ENCODE assay signal across 10 cellular contexts in the genomic region with DNA sequence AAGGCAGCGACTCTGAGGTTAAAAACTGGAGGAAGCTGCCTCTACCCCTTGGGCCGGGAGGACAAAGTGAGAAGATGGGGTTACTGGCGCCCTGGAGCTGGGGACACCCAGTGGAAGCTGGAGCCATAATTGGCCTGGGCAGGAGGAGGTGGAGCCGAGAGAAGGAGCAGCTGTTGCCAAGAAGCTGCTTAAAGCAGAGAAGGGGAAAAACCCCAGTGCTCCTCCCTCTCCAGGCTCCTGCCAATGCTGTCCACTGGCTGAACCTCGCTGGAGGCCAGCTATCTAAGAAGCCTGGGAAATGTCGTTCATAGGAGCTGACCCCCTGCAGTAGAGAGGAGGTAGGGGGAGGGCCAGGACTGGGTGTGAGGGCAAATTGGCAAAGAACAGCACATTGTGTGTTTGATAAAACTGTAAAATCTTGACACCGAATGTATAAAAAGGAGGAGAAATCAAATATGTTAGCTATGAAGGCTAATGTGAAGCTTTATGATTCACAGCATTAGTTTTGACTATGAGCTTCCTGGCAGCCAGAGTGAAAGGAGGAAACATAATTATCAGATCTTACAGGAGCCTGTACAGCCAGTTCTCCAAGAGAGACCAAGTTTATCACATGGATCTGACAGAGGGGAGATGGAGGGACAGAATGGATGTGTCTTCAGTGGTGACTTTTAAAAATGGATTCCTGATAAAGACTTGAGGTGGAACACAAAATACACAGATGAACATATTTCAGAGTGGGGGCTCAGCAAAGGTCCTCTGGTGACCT. TPM values are rescaled to one million over a fixed set of nuclear protein-coding genes. Genes with fewer than 3 reads are reported as not detected.
DNase-seq lines count a peak whose midpoint lies in the region; ATAC-seq, FAIRE-seq and TF ChIP-seq lines count a peak whose summit lies in the region.
"Had no signal": no experiment of that assay in that cellular context is flagged by ENCODE, and none has a peak within 500 bp of the region (broad histone marks: within the 10 kb centered on the region; RNA-seq: fewer than 3 reads in every experiment).

No MANE protein-coding gene starts in this region.

- H3K4me1 ChIP-seq in stomach (peaks cover 0 to 11% (median 4%) of the 10 kb centered on the region in 4 donors), kidney (ENCODE audit: control insufficient read depth in 1 of 2, insufficient read depth in 1 of 2, low read depth in 1 of 2, low read length in 2 of 2) (no peaks in the 10 kb centered on the region)

- peak; percentile 6 for DNase-seq in DMS53 (lab: John Stamatoyannopoulos, UW)
- no peak for DNase-seq in DMS53 treated with DMSO at 0.1 percent for 48 hours (lab: John Stamatoyannopoulos, UW; ENCODE audit: unreplicated experiment)
- peak; percentile 51 for DNase-seq in glomerular visceral epithelial cell (ENCODE audit: extremely low spot score)
- peak; percentile 71 for DNase-seq in stomach
- no peak for DNase-seq in GM13977 (ENCODE audit: low spot score)
- DNase-seq in kidney, result no peak
- DNase-seq: T-helper 9 cell had no signal

- peaks cover 0 to 27% (median 9%) of the 10 kb centered on the region in 3 donors for H3K27me3 ChIP-seq in stomach

- H3K27ac ChIP-seq in stomach, result no peak overlapping the region
- no peak overlapping the region for H3K27ac ChIP-seq in kidney (ENCODE audit: low read depth in 2 of 2, low read length in 2 of 2)

- FAIRE-seq in kidney (lab: Jason Lieb, UNC), result no peak
- FAIRE-seq: A204.1 had no signal

- no peak for TF ChIP-seq POLR2A in stomach (IDR thresholded peaks at IDR 0.05)

- intact Hi-C loops in stomach (cut with DNase I; ENCODE audit: low total_unique reads) (no loop called here), kidney (cut with DNase I) (no loop called here)

- in situ Hi-C loops in GM13977 (cut with MboI; ENCODE audit: low pct_unique_long_range_greater_than_20kb, low sequenced_read_pairs, unreplicated experiment), result no loop called here

- H3K36me3 ChIP-seq in stomach (peaks cover 0 to 4% (median 0%) of the 10 kb centered on the region in 4 donors), kidney (ENCODE audit: control insufficient read depth in 1 of 2, insufficient read depth in 2 of 2, low read length in 2 of 2) (no peaks in the 10 kb centered on the region)

- WGBS in stomach, 5 donors, result 17 to 27% (median 24%) methylated on average over 7 of the region's 7 CpGs

- ATAC-seq in SK-N-SH treated with all-trans-retinoic acid at 6 μM for 48 hours, result peak; percentile 99
- no peak for ATAC-seq in HG03457 (IDR thresholded peaks at IDR 0.05; ENCODE audit: unreplicated experiment)

- H3K4me3 ChIP-seq in stomach (no peak overlapping the region), kidney (ENCODE audit: low read length in 2 of 2) (no peak overlapping the region)

- H3K9me3 ChIP-seq in stomach, result no peaks in the 10 kb centered on the region
- H3K9me3 ChIP-seq in kidney (ENCODE audit: control insufficient read depth in 1 of 2, low read length in 2 of 2), result no peaks in the 10 kb centered on the region

- TF ChIP-seq CTCF in stomach (IDR thresholded peaks at IDR 0.05) (no peak), GM13977 (IDR thresholded peaks at IDR 0.05; ENCODE audit: extremely low read depth, insufficient read depth, missing control alignments) (no peak), kidney (IDR thresholded peaks at IDR 0.05; ENCODE audit: borderline replicate concordance, extremely low read depth, insufficient read depth) (no peak)

- no peak overlapping the region for H3K9ac ChIP-seq in kidney (ENCODE audit: low read length in 2 of 2)

- no peak for TF ChIP-seq EP300 in stomach (IDR thresholded peaks at IDR 0.05)

TF ChIP-seq in SK-N-SH treated with all-trans-retinoic acid at 6 μM for 48 hours, 23 proteins besides CTCF, POLR2A, EP300 and RAD21:
- TF ChIP-seq BACH2 (CRISPR knock-in tag; IDR thresholded peaks at IDR 0.05; ENCODE audit: borderline replicate concordance), result no peak
- TF ChIP-seq ZFP30 (CRISPR knock-in tag; IDR thresholded peaks at IDR 0.05), result no peak
- no peak for TF ChIP-seq SNAI2 (CRISPR knock-in tag; IDR thresholded peaks at IDR 0.05)
- TF ChIP-seq ISL1 (CRISPR knock-in tag; IDR thresholded peaks at IDR 0.05), result no peak
- TF ChIP-seq RARB (CRISPR knock-in tag; IDR thresholded peaks at IDR 0.05), result no peak
- TF ChIP-seq, protein P1, sequence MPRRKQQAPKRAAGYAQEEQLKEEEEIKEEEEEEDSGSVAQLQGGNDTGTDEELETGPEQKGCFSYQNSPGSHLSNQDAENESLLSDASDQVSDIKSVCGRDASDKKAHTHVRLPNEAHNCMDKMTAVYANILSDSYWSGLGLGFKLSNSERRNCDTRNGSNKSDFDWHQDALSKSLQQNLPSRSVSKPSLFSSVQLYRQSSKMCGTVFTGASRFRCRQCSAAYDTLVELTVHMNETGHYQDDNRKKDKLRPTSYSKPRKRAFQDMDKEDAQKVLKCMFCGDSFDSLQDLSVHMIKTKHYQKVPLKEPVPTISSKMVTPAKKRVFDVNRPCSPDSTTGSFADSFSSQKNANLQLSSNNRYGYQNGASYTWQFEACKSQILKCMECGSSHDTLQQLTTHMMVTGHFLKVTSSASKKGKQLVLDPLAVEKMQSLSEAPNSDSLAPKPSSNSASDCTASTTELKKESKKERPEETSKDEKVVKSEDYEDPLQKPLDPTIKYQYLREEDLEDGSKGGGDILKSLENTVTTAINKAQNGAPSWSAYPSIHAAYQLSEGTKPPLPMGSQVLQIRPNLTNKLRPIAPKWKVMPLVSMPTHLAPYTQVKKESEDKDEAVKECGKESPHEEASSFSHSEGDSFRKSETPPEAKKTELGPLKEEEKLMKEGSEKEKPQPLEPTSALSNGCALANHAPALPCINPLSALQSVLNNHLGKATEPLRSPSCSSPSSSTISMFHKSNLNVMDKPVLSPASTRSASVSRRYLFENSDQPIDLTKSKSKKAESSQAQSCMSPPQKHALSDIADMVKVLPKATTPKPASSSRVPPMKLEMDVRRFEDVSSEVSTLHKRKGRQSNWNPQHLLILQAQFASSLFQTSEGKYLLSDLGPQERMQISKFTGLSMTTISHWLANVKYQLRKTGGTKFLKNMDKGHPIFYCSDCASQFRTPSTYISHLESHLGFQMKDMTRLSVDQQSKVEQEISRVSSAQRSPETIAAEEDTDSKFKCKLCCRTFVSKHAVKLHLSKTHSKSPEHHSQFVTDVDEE (CRISPR knock-in tag; IDR thresholded peaks at IDR 0.05), result no peak
- no peak for TF ChIP-seq ZNF70 (CRISPR knock-in tag; IDR thresholded peaks at IDR 0.05)
- no peak for TF ChIP-seq TCF4 (CRISPR knock-in tag; IDR thresholded peaks at IDR 0.05; ENCODE audit: borderline replicate concordance)
- TF ChIP-seq OSR1 (CRISPR knock-in tag; IDR thresholded peaks at IDR 0.05), result no peak
- TF ChIP-seq, protein P2, sequence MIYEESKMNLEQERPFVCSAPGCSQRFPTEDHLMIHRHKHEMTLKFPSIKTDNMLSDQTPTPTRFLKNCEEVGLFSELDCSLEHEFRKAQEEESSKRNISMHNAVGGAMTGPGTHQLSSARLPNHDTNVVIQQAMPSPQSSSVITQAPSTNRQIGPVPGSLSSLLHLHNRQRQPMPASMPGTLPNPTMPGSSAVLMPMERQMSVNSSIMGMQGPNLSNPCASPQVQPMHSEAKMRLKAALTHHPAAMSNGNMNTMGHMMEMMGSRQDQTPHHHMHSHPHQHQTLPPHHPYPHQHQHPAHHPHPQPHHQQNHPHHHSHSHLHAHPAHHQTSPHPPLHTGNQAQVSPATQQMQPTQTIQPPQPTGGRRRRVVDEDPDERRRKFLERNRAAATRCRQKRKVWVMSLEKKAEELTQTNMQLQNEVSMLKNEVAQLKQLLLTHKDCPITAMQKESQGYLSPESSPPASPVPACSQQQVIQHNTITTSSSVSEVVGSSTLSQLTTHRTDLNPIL (CRISPR knock-in tag; IDR thresholded peaks at IDR 0.05; ENCODE audit: low read depth), result no peak

RNA-seq across cellular contexts. Expression of a gene that starts 9.5 kb away (rescaled TPM):
- total RNA-seq in stomach (1 to 10 TPM in 3 of 5 donors, under 1 TPM in 1, not detected in 1; 0.45 to 2.0 (median 1.2) TPM), kidney (0.88 TPM)
- polyA plus RNA-seq in stomach (under 1 TPM; 0.15 to 0.68 (median 0.20) TPM), kidney (ENCODE audit: insufficient read depth, low read depth, low replicate concordance) (0.32 TPM)

RNA-seq across cellular contexts. Expression of a gene that starts 29.7 kb away (rescaled TPM):
- total RNA-seq in stomach, result 1 to 10 TPM in 3 of 5 donors, not detected in 2; 1.2 to 2.9 (median 2.2) TPM
- under 1 TPM; 0.15 to 0.68 (median 0.53) TPM for polyA plus RNA-seq in stomach
- 0.82 TPM for total RNA-seq in kidney
- 2.5 TPM for polyA plus RNA-seq in kidney (ENCODE audit: insufficient read depth, low read depth, low replicate concordance)

RNA-seq across cellular contexts. Expression of a gene that starts 50.4 kb away (rescaled TPM):
- total RNA-seq in stomach, result 10 to 100 TPM; 10.5 to 28.6 (median 14.5) TPM
- polyA plus RNA-seq in stomach, result 10 to 100 TPM; 11.4 to 20.1 (median 17.3) TPM
- 21.4 TPM for total RNA-seq in kidney
- polyA plus RNA-seq in kidney (ENCODE audit: insufficient read depth, low read depth, low replicate concordance), result 14.7 TPM

Comparison
In these comparisons a context has a peak if more than half of its experiments do, and no peak if none do; other contexts are left out.
1. DNase-seq: peak in DMS53 (single experiment), glomerular visceral epithelial cell (single experiment) and stomach (single experiment); none in DMS53 treated with DMSO at 0.1 percent for 48 hours (single experiment), GM13977 (single experiment) and kidney (single experiment).